Comparison of ENCODE assay signal across 15 cellular contexts in genomic region chr14:67951529-67952120, GRCh38.
"Had no signal": no experiment of that assay in that cellular context is flagged by ENCODE, and none has a peak within 500 bp of the region (broad histone marks: within the 10 kb centered on the region; RNA-seq: fewer than 3 reads in every experiment).

No MANE protein-coding gene starts in this region.

- DNase-seq: activated CD4-positive, alpha-beta T cell treated with anti-CD3 and anti-CD28 coated beads for 4 hours; activated CD8-positive, alpha-beta T cell treated with anti-CD3 and anti-CD28 coated beads for 36 hours; activated gamma-delta T cell treated with Interleukin-2 at 50 U/mL for 16 hours; activated T-cell treated with anti-CD3 and anti-CD28 coated beads, Interleukin-2, amount 50 U/mL, for 72 hours; amygdala; cerebellar nuclear complex; foreskin keratinocyte; glutamatergic neuron; right lobe of liver; stimulated activated CD4-positive, alpha-beta T cell treated with anti-CD3 and anti-CD28 coated beads, Interleukin-1b, Interleukin-23, amount 100 ng/mL, for 48 hours; stomach; T-helper 17 cell had no signal

- H3K4me1 ChIP-seq: right lobe of liver had no signal

- H3K27me3 ChIP-seq: foreskin keratinocyte, right lobe of liver, stomach had no signal

- H3K4me3 ChIP-seq: right lobe of liver, stomach, thoracic aorta had no signal

- H3K9me3 ChIP-seq: right lobe of liver, thoracic aorta had no signal

- ATAC-seq: activated CD8-positive, alpha-beta T cell treated with anti-CD3 and anti-CD28 coated beads for 36 hours; activated T-cell treated with anti-CD3 and anti-CD28 coated beads, Interleukin-2, amount 50 U/mL, for 72 hours; foreskin keratinocyte; right lobe of liver; T-helper 17 cell; WTC11 had no signal

- H3K27ac ChIP-seq: epithelial cell of prostate, foreskin keratinocyte, right lobe of liver, stomach, thoracic aorta had no signal

- H3K36me3 ChIP-seq: right lobe of liver, stomach, thoracic aorta had no signal
